Comparison of ENCODE assay signal across 25 cellular contexts in the genomic region with DNA sequence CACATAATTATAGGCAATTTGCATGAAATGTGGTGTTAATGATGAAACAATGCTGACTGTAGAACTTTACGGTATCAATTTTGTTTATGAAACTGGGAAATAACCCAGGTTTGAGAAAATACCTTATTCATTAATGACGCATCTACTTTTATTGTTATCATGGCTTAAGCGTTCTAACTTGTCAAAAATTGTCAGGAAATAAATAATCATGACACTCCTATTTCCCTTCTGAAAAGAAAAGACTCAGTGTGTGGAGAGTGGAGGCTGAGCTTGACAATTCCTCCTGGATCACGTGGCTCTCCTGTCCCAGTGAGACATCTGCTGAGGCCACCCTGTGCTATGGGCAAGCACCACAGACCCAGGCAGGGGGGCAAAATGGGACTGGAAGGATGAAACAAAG.
"Had no signal": no experiment of that assay in that cellular context is flagged by ENCODE, and none has a peak within 500 bp of the region (broad histone marks: within the 10 kb centered on the region; RNA-seq: fewer than 3 reads in every experiment).

No MANE protein-coding gene starts in this region.

- H3K9me3 ChIP-seq: colonic mucosa, gastroesophageal sphincter, heart left ventricle, left lung, prostate gland, right atrium auricular region, testis, tibial artery, upper lobe of left lung, uterus had no signal

- H3K36me3 ChIP-seq: colonic mucosa, gastroesophageal sphincter, heart left ventricle, left lung, prostate gland, right atrium auricular region, tibial artery, upper lobe of left lung, uterus had no signal

- H3K4me1 Mint-ChIP-seq: naive thymus-derived CD8-positive, alpha-beta T cell; stimulated activated memory B cell treated with anti-CD40 and anti-IgM and Interleukin-4, amounts not matched to agents 10 μg/mL and 1 μg/mL and 100 μg/mL, for 72 hours had no signal

- H3K9me3 Mint-ChIP-seq: endodermal cell; nephron progenitor cell; stimulated activated memory B cell treated with anti-CD40 and anti-IgM and Interleukin-4, amounts not matched to agents 10 μg/mL and 1 μg/mL and 100 μg/mL, for 72 hours had no signal

- H3K27me3 ChIP-seq: colonic mucosa, gastroesophageal sphincter, heart left ventricle, hepatocyte, left lung, right atrium auricular region, testis, tibial artery, upper lobe of left lung, uterus had no signal

- H3K4me3 ChIP-seq: colonic mucosa, gastroesophageal sphincter, heart left ventricle, hepatocyte, left lung, prostate gland, right atrium auricular region, testis, tibial artery, upper lobe of left lung, uterus had no signal

- H3K4me2 ChIP-seq: hepatocyte had no signal

- H3K27ac Mint-ChIP-seq: dendritic cell treated with granulocyte-macrophage colony-stimulating factor and Interleukin-4, amounts not matched to agents 40 ng/mL and 50 ng/mL, for 4 days; naive thymus-derived CD8-positive, alpha-beta T cell; stimulated activated memory B cell treated with anti-CD40 and anti-IgM and Interleukin-4, amounts not matched to agents 10 μg/mL and 1 μg/mL and 100 μg/mL, for 72 hours had no signal

- H3K4me3 Mint-ChIP-seq: dendritic cell treated with granulocyte-macrophage colony-stimulating factor and Interleukin-4, amounts not matched to agents 40 ng/mL and 50 ng/mL, for 4 days; endodermal cell; naive thymus-derived CD8-positive, alpha-beta T cell; nephron progenitor cell; stimulated activated memory B cell treated with anti-CD40 and anti-IgM and Interleukin-4, amounts not matched to agents 10 μg/mL and 1 μg/mL and 100 μg/mL, for 72 hours had no signal

- H3K4me1 ChIP-seq: colonic mucosa, left lung, testis, tibial artery, uterus had no signal

- ATAC-seq: gastroesophageal sphincter; heart left ventricle; left cardiac atrium; left lung; naive thymus-derived CD8-positive, alpha-beta T cell; sciatic nerve; stimulated activated memory B cell treated with anti-CD40 and anti-IgM and Interleukin-4, amounts not matched to agents 10 μg/mL and 1 μg/mL and 100 μg/mL, for 72 hours; stimulated activated naive CD8-positive, alpha-beta T cell treated with anti-CD3 and anti-CD28 coated beads, Interleukin-15, Interleukin-2, amounts not matched to agents 100 U/mL and 50 U/mL, for 24 hours had no signal

- H3K36me3 Mint-ChIP-seq: naive thymus-derived CD8-positive, alpha-beta T cell; stimulated activated memory B cell treated with anti-CD40 and anti-IgM and Interleukin-4, amounts not matched to agents 10 μg/mL and 1 μg/mL and 100 μg/mL, for 72 hours had no signal

- H3K27ac ChIP-seq: colonic mucosa, gastroesophageal sphincter, heart left ventricle, hepatocyte, left lung, prostate gland, right atrium auricular region, testis, tibial artery, upper lobe of left lung, uterus had no signal

- DNase-seq: colonic mucosa; effector CD8-positive, alpha-beta T cell; endodermal cell; erythroblast; heart left ventricle; left cardiac atrium; left lung; naive thymus-derived CD8-positive, alpha-beta T cell; nephron progenitor cell; nucleus accumbens; stimulated activated CD4-positive, alpha-beta T cell treated with anti-CD3 and anti-CD28 coated beads, Interleukin-2, amount 100 ng/mL, for 24 hours; stimulated activated CD4-positive, alpha-beta T cell treated with anti-CD3 and anti-CD28 coated beads, Interleukin-4, amount 100 ng/mL, for 24 hours; stimulated activated naive CD8-positive, alpha-beta T cell treated with anti-CD3 and anti-CD28 coated beads, Interleukin-15, Interleukin-2, amounts not matched to agents 100 U/mL and 50 U/mL, for 24 hours; substantia nigra; testis; tibial artery; upper lobe of left lung; uterus had no signal

- H2AFZ ChIP-seq: hepatocyte had no signal

- H3K27me3 Mint-ChIP-seq: dendritic cell treated with granulocyte-macrophage colony-stimulating factor and Interleukin-4, amounts not matched to agents 40 ng/mL and 50 ng/mL, for 4 days; stimulated activated memory B cell treated with anti-CD40 and anti-IgM and Interleukin-4, amounts not matched to agents 10 μg/mL and 1 μg/mL and 100 μg/mL, for 72 hours had no signal
